1 cellular context compared by ENCODE assay signal in the genomic region with DNA sequence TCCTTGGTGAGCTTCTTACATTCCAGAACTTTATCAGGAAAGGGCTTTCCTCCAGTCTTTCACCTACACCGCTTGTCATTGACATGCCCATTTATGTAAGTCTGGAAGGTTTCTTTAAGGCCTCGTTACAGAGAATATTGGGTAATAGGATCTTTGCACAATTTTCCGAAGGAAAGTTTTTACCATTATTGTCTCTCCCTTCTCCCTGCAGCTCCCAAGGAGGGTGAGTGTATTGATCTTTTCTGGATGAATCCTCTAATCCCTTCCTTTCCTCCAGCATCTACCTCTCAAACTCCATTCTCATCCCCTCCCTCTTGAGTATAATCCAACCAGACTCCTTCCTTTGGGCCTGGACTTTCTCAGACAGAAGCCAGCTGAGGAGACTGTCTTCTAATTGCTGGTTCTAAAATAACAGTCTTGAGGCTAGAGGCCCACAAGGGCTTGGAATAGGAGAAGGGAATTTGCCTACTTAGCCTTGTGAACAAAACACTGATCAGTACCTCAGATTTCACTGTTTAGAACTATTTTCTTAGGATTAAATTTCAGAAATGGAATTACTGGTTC.
TF ChIP-seq lines count a peak whose summit lies in the region.

No MANE protein-coding gene starts in this region.

TF ChIP-seq in A549, 52 proteins besides CTCF, POLR2A, EP300 and RAD21 (continued from another document):
- TF ChIP-seq, protein P1, sequence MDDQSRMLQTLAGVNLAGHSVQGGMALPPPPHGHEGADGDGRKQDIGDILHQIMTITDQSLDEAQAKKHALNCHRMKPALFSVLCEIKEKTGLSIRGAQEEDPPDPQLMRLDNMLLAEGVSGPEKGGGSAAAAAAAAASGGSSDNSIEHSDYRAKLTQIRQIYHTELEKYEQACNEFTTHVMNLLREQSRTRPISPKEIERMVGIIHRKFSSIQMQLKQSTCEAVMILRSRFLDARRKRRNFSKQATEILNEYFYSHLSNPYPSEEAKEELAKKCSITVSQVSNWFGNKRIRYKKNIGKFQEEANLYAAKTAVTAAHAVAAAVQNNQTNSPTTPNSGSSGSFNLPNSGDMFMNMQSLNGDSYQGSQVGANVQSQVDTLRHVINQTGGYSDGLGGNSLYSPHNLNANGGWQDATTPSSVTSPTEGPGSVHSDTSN (IDR thresholded peaks at IDR 0.05) = no peak
- no peak for TF ChIP-seq RCOR1 (IDR thresholded peaks at IDR 0.05; ENCODE audit: low read depth, low read length)
